8 cellular contexts compared by ENCODE assay signal in the genomic region with DNA sequence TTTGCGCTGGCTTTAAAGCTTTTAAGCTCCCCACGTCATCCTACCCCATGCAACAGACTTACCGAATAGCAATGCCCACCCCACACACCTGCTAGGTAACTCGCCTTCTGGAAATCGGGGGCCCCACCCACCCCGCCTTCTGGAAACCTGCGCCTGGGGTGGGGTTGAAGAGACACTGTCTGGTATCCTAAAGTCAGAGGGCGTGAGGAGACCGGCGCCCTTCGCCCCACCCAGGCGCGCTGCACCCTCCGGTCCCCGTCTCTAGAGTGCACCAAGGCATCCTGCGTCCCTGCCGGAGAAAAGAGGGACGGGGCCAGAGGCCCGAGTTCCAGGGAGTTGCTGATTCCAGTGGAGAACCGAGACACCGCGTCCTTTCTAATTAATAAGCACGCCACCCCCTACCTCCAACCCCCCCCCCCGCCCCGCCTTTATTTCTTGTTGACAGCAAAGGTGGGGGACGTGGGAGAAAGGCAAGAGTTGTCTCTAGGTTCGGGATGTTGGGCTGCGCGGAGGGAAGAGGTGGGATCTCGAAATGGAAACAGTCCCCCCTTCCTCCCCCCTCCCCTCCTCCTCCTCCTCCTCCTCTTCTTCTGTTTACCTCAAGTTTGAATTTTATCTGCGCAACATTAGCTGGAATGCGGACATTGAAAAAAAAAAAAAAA.
DNase-seq lines count a peak whose midpoint lies in the region; TF ChIP-seq lines count a peak whose summit lies in the region.

No MANE protein-coding gene starts in this region.

- peak overlapping the region; percentile 97 for H3K27ac Mint-ChIP-seq in activated T-helper 2 cell treated with anti-CD3 and anti-CD28 coated beads, Interferon-gamma antibody, Interleukin-2, Interleukin-4, amounts not matched to agents 10 μg/mL and 5 μg/mL and 100 μg/mL, durations not matched to agents 14 hours and 24 hours and 36 hours
- H3K27ac Mint-ChIP-seq in neural progenitor cell = no peak overlapping the region

- H4K20me1 ChIP-seq in OCI-LY1 (ENCODE audit: insufficient read depth, low read length) (no peaks in the 10 kb centered on the region), fibroblast of lung (ENCODE audit: control insufficient read depth, extremely low read depth, insufficient read depth, low read length) (no peaks in the 10 kb centered on the region), neural progenitor cell (ENCODE audit: low read depth) (no peaks in the 10 kb centered on the region)

- DNase-seq in NCI-H1105 treated with DMSO at 0.1 percent for 48 hours (lab: John Stamatoyannopoulos, UW) (peak; percentile 52), NCI-H1105 (lab: John Stamatoyannopoulos, UW) (no peak), fibroblast of lung (ENCODE audit: low read depth in 2 of 2) (peak in 1 of 2 donors; percentile 4), neural progenitor cell (ENCODE audit: low spot score) (peak; percentile 56), uterus (peak; percentile 55 to 78), NCI-H446 (lab: John Stamatoyannopoulos, UW) (no peak)
- peak; percentile 42 for DNase-seq in activated T-helper 2 cell treated with anti-CD3 and anti-CD28 coated beads, Interferon-gamma antibody, Interleukin-2, Interleukin-4, amounts not matched to agents 10 μg/mL and 5 μg/mL and 100 μg/mL, durations not matched to agents 14 hours and 24 hours and 36 hours (ENCODE audit: low spot score)

- H3K9me3 Mint-ChIP-seq in activated T-helper 2 cell treated with anti-CD3 and anti-CD28 coated beads, Interferon-gamma antibody, Interleukin-2, Interleukin-4, amounts not matched to agents 10 μg/mL and 5 μg/mL and 100 μg/mL, durations not matched to agents 14 hours and 24 hours and 36 hours = no peaks in the 10 kb centered on the region
- H3K9me3 Mint-ChIP-seq in neural progenitor cell = no peaks in the 10 kb centered on the region

- H3K9me2 ChIP-seq in OCI-LY1 (ENCODE audit: low read depth, low read length) = no peaks in the 10 kb centered on the region

- H3F3A ChIP-seq in OCI-LY1 (ENCODE audit: insufficient read depth, low read length) = no peaks in the 10 kb centered on the region; the same call in 1 of the 2 replicates
- H3F3A ChIP-seq in neural progenitor cell (ENCODE audit: low read depth) = peaks cover 30% of the 10 kb centered on the region

- H3K27me3 ChIP-seq in OCI-LY1 (ENCODE audit: insufficient read depth, low read length) (no peaks in the 10 kb centered on the region), fibroblast of lung (ENCODE audit: control insufficient read depth, insufficient read depth, low read length) (no peaks in the 10 kb centered on the region), neural progenitor cell (peaks cover 64% of the 10 kb centered on the region), uterus (no peaks in the 10 kb centered on the region)

- H3K4me1 ChIP-seq in OCI-LY1 (ENCODE audit: insufficient read depth, low read length, severe bottlenecking) (peaks cover 64% of the 10 kb centered on the region), fibroblast of lung (ENCODE audit: control insufficient read depth, extremely low read depth, insufficient read depth, low read length) (peaks cover 26% of the 10 kb centered on the region), neural progenitor cell (peaks cover 26% of the 10 kb centered on the region), uterus (peaks cover 6 to 13% of the 10 kb centered on the region in 2 donors)

- TF ChIP-seq CTCF in OCI-LY1 (IDR thresholded peaks at IDR 0.05; ENCODE audit: low read length) = no peak
- TF ChIP-seq CTCF in fibroblast of lung (conservative IDR thresholded peaks at IDR 0.05 in 1 of 2, IDR thresholded peaks at IDR 0.05 in 1 of 2; ENCODE audit: low read depth in 1 of 2, low read length in 2 of 2) = no peak
- TF ChIP-seq CTCF in neural progenitor cell (IDR thresholded peaks at IDR 0.05) = no peak
- TF ChIP-seq CTCF in uterus (IDR thresholded peaks at IDR 0.05) = no peak

- peaks cover 56% of the 10 kb centered on the region for H3K36me3 ChIP-seq in OCI-LY1 (ENCODE audit: insufficient read depth, low read length)
- H3K36me3 ChIP-seq in fibroblast of lung (ENCODE audit: control insufficient read depth, insufficient read depth, low read length) = no peaks in the 10 kb centered on the region
- H3K36me3 ChIP-seq in neural progenitor cell = no peaks in the 10 kb centered on the region
- no peaks in the 10 kb centered on the region for H3K36me3 ChIP-seq in uterus

- no peaks in the 10 kb centered on the region for H3K27me3 Mint-ChIP-seq in activated T-helper 2 cell treated with anti-CD3 and anti-CD28 coated beads, Interferon-gamma antibody, Interleukin-2, Interleukin-4, amounts not matched to agents 10 μg/mL and 5 μg/mL and 100 μg/mL, durations not matched to agents 14 hours and 24 hours and 36 hours (ENCODE audit: low read depth)
- H3K27me3 Mint-ChIP-seq in neural progenitor cell (ENCODE audit: insufficient read depth, low read depth) = peaks cover 32% of the 10 kb centered on the region

- intact Hi-C loops in activated T-helper 2 cell treated with anti-CD3 and anti-CD28 coated beads, Interferon-gamma antibody, Interleukin-2, Interleukin-4, amounts not matched to agents 10 μg/mL and 5 μg/mL and 100 μg/mL, durations not matched to agents 14 hours and 24 hours and 36 hours (cut with micrococcal nuclease) = loop anchor here (2.0 to 5.0 kb wide), 2 partner anchors 146 to 260 kb away; no protein-coding TSS in a partner anchor
- intact Hi-C loops in uterus (cut with DNase I; ENCODE audit: low total_unique reads) = no loop called here

- H3K9ac ChIP-seq in OCI-LY1 (ENCODE audit: low read length) (peak overlapping the region; percentile 78), fibroblast of lung (ENCODE audit: insufficient read depth, low read length) (peak overlapping the region; percentile 97), neural progenitor cell (no peak overlapping the region)

- H3K4me3 Mint-ChIP-seq in activated T-helper 2 cell treated with anti-CD3 and anti-CD28 coated beads, Interferon-gamma antibody, Interleukin-2, Interleukin-4, amounts not matched to agents 10 μg/mL and 5 μg/mL and 100 μg/mL, durations not matched to agents 14 hours and 24 hours and 36 hours (ENCODE audit: low read depth) = peak overlapping the region; percentile 98
- peak overlapping the region; percentile 87 for H3K4me3 Mint-ChIP-seq in neural progenitor cell

- H3K27ac ChIP-seq in OCI-LY1 (ENCODE audit: low read depth, low read length, poor library complexity, severe bottlenecking) = peak overlapping the region; percentile 88
- peak overlapping the region; percentile 97 for H3K27ac ChIP-seq in fibroblast of lung (ENCODE audit: insufficient read depth, low read length)
- no peak overlapping the region for H3K27ac ChIP-seq in neural progenitor cell
- H3K27ac ChIP-seq in uterus = peak overlapping the region; percentile 99 to 100

- no peak for TF ChIP-seq POLR2A in uterus (IDR thresholded peaks at IDR 0.05)

- H3K9me3 ChIP-seq in OCI-LY1 (ENCODE audit: low read length) (no peaks in the 10 kb centered on the region), fibroblast of lung (ENCODE audit: control insufficient read depth, insufficient read depth, low read depth, low read length) (no peaks in the 10 kb centered on the region), neural progenitor cell (ENCODE audit: low read depth) (no peaks in the 10 kb centered on the region), uterus (no peaks in the 10 kb centered on the region)

- peaks cover 54% of the 10 kb centered on the region for H3K4me1 Mint-ChIP-seq in activated T-helper 2 cell treated with anti-CD3 and anti-CD28 coated beads, Interferon-gamma antibody, Interleukin-2, Interleukin-4, amounts not matched to agents 10 μg/mL and 5 μg/mL and 100 μg/mL, durations not matched to agents 14 hours and 24 hours and 36 hours (ENCODE audit: low read depth)
- H3K4me1 Mint-ChIP-seq in neural progenitor cell = peaks cover 31% of the 10 kb centered on the region

- peak overlapping the region; percentile 87 for H3K4me2 ChIP-seq in OCI-LY1 (ENCODE audit: low read length)
- peak overlapping the region; percentile 86 for H3K4me2 ChIP-seq in fibroblast of lung (ENCODE audit: extremely low read depth, insufficient read depth, low read length)
- peak overlapping the region; percentile 91 for H3K4me2 ChIP-seq in neural progenitor cell

- H3K79me2 ChIP-seq in OCI-LY1 (ENCODE audit: insufficient read depth, low read length) (peaks cover 70% of the 10 kb centered on the region), fibroblast of lung (ENCODE audit: control insufficient read depth, insufficient read depth, low read length) (peaks cover 82% of the 10 kb centered on the region), neural progenitor cell (ENCODE audit: low read depth) (no peaks in the 10 kb centered on the region)

- no peak overlapping the region for H2AFZ ChIP-seq in OCI-LY1 (ENCODE audit: low read length)
- no peak overlapping the region for H2AFZ ChIP-seq in fibroblast of lung (ENCODE audit: low read length)
- peak overlapping the region; percentile 89 for H2AFZ ChIP-seq in neural progenitor cell (replicated peaks)

- peak overlapping the region; percentile 79 for H3K4me3 ChIP-seq in OCI-LY1 (ENCODE audit: low read depth, low read length, poor library complexity, severe bottlenecking)
- H3K4me3 ChIP-seq in fibroblast of lung (replicated peaks in 1 of 4; ENCODE audit: control extremely low read depth in 1 of 4, insufficient read depth in 1 of 4, low read depth in 3 of 4, low read length in 4 of 4) = peak overlapping the region; percentile 74 to 99 (median 90)
- peak overlapping the region; percentile 74 for H3K4me3 ChIP-seq in neural progenitor cell
- peak overlapping the region; percentile 98 to 100 for H3K4me3 ChIP-seq in uterus

- H3K36me3 Mint-ChIP-seq in activated T-helper 2 cell treated with anti-CD3 and anti-CD28 coated beads, Interferon-gamma antibody, Interleukin-2, Interleukin-4, amounts not matched to agents 10 μg/mL and 5 μg/mL and 100 μg/mL, durations not matched to agents 14 hours and 24 hours and 36 hours (ENCODE audit: low read depth) = peaks cover 40% of the 10 kb centered on the region
- H3K36me3 Mint-ChIP-seq in neural progenitor cell = no peaks in the 10 kb centered on the region

Comparison
In these comparisons a context has a peak if more than half of its experiments do, and no peak if none do; other contexts are left out.
1. DNase-seq: peak in NCI-H1105 treated with DMSO at 0.1 percent for 48 hours (single experiment), activated T-helper 2 cell treated with anti-CD3 and anti-CD28 coated beads, Interferon-gamma antibody, Interleukin-2, Interleukin-4, amounts not matched to agents 10 μg/mL and 5 μg/mL and 100 μg/mL, durations not matched to agents 14 hours and 24 hours and 36 hours (single experiment), neural progenitor cell (single experiment) and uterus (2 of 2); none in NCI-H1105 (single experiment) and NCI-H446 (0 of 2).
2. Peak in every context shown above with its lines, with median percentiles within 50 percentile points of each other: H3K4me2 ChIP-seq and H3K4me3 ChIP-seq.